ENCODE assay signal across 27 cellular contexts in the genomic region with DNA sequence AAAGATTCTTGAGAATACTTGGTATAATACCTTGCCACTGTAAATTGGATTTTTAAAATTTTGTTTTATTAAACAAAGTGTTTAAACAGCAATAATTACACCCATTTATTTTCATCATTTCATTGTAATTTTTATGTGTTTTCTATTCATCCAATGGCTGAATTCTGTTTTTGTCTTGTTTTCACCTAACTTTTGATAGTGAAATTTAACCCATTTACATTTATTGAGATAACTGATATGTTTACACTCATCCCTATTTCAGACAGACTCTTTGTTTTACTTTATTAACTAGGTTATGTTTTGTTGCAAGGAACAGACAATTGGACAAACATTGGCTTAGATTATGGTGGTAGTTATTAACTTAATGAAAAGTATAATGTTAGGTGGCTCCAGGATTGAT.
"Had no signal": no experiment of that assay in that cellular context is flagged by ENCODE, and none has a peak within 500 bp of the region (broad histone marks: within the 10 kb centered on the region; RNA-seq: fewer than 3 reads in every experiment).

No MANE protein-coding gene starts in this region.

- DNase-seq: stimulated activated CD4-positive, alpha-beta T cell treated with anti-CD3 and anti-CD28 coated beads, Interleukin-2, amount 100 ng/mL, for 48 hours; stimulated activated CD4-positive, alpha-beta T cell treated with anti-CD3 and anti-CD28 coated beads, Interleukin-4, amount 100 ng/mL, for 1 hour; stimulated activated CD4-positive, alpha-beta T cell treated with anti-CD3 and anti-CD28 coated beads, Interleukin-4, amount 100 ng/mL, for 24 hours; stimulated activated CD4-positive, alpha-beta T cell treated with anti-CD3 and anti-CD28 coated beads, Interleukin-4, amount 100 ng/mL, for 4 hours; stimulated activated CD8-positive, alpha-beta memory T cell treated with anti-CD3 and anti-CD28 coated beads, Interleukin-4, amount 100 ng/mL, for 48 hours; stimulated activated naive B cell treated with anti-CD40 and anti-IgM and Interleukin-4, amounts not matched to agents 10 μg/mL and 1 μg/mL and 100 μg/mL, for 72 hours; stimulated activated naive CD4-positive, alpha-beta T cell; stimulated activated naive CD4-positive, alpha-beta T cell treated with Interleukin-2 at 50 U/mL for 16 hours; stimulated activated naive CD8-positive, alpha-beta T cell treated with anti-CD3 and anti-CD28 coated beads, Interleukin-15, amount 100 ng/mL, for 72 hours; stimulated activated naive CD8-positive, alpha-beta T cell treated with anti-CD3 and anti-CD28 coated beads, Interleukin-15, Interleukin-2, amounts not matched to agents 100 U/mL and 50 U/mL, for 24 hours; stomach; substantia nigra; testis; thyroid gland; tibial artery; transverse colon; trophoblast cell; upper lobe of left lung; upper lobe of right lung; uterus had no signal

- H3K9me3 ChIP-seq: testis, thoracic aorta, thyroid gland, transverse colon, upper lobe of right lung, uterus, vagina had no signal

- H3K27ac ChIP-seq: stomach, suprapubic skin, testis, thoracic aorta, thyroid gland, tibial artery, tibial nerve, transverse colon, upper lobe of left lung, upper lobe of right lung, uterus, vagina had no signal

- H3K36me3 ChIP-seq: stomach, suprapubic skin, thoracic aorta, thyroid gland, tibial artery, tibial nerve, transverse colon, upper lobe of left lung, upper lobe of right lung, uterus, vagina had no signal

- ATAC-seq: stimulated activated effector memory CD8-positive, alpha-beta T cell treated with anti-CD3 and anti-CD28 coated beads, Interleukin-12 subunit alpha, Interleukin-12 subunit beta, amount 100 ng/mL, for 72 hours; stimulated activated memory B cell treated with anti-CD40 and anti-IgM and Interleukin-4, amounts not matched to agents 10 μg/mL and 1 μg/mL and 100 μg/mL, for 72 hours; stimulated activated naive B cell treated with anti-CD40 and anti-IgM and Interleukin-4, amounts not matched to agents 10 μg/mL and 1 μg/mL and 100 μg/mL, for 72 hours; stimulated activated naive CD8-positive, alpha-beta T cell treated with anti-CD3 and anti-CD28 coated beads, Interleukin-15, amount 100 ng/mL, for 72 hours; stimulated activated naive CD8-positive, alpha-beta T cell treated with anti-CD3 and anti-CD28 coated beads, Interleukin-15, Interleukin-2, amounts not matched to agents 100 U/mL and 50 U/mL, for 24 hours; upper lobe of right lung had no signal

- H3K4me1 ChIP-seq: stomach, suprapubic skin, testis, thyroid gland, tibial artery, tibial nerve, transverse colon, upper lobe of left lung, upper lobe of right lung, uterus, vagina had no signal

- H3K4me3 ChIP-seq: stomach, suprapubic skin, testis, thoracic aorta, thyroid gland, tibial artery, tibial nerve, transverse colon, upper lobe of left lung, upper lobe of right lung, uterus, vagina had no signal

- H3K27me3 ChIP-seq: stomach, suprapubic skin, testis, thyroid gland, tibial artery, tibial nerve, transverse colon, upper lobe of left lung, upper lobe of right lung, uterus, vagina had no signal

- FAIRE-seq: urothelium cell line had no signal
